In the genomic region with DNA sequence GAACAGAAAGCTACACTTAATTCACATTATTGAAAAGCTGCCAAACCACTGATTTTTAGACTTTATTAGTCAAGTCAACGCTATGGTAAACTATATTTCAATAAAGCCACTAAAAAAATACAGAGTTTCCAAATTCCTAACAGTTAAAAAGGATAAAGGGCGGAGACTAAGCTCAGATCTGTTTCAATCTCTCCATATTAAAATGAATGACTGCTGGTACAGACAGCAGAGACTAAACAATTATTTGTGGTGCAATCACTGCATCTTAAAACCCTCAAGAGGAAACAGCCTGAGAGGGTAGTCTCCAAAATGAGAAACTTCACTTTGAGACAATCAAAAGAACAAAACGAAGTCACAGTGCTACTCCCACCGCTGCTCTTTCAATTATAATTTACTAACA, we compare ENCODE assay signal across 8 cellular contexts. TPM values are rescaled to one million over a fixed set of nuclear protein-coding genes. Genes with fewer than 3 reads are reported as not detected.
DNase-seq lines count a peak whose midpoint lies in the region; ATAC-seq, FAIRE-seq and TF ChIP-seq lines count a peak whose summit lies in the region.

No MANE protein-coding gene starts in this region.

- CTCF ChIA-PET in GM12878 (lab: Yijun Ruan, JAX): interaction anchor here (1.0 to 3.5 kb wide), 4 partner anchors 9 to 307 kb away, joined by 3 to 19 read pairs (median 6); no protein-coding TSS in a partner anchor

- no peaks in the 10 kb centered on the region for H3K9me3 Mint-ChIP-seq in stimulated activated naive CD8-positive, alpha-beta T cell treated with anti-CD3 and anti-CD28 coated beads, Interleukin-15, Interleukin-2, amounts not matched to agents 100 ng/mL and 50 ng/mL, for 24 hours

- TF ChIP-seq POLR2A in GM12878 (IDR thresholded peaks at IDR 0.05; ENCODE audit: low read depth, low read length): no peak

- SMC1A ChIA-PET in GM12878 (lab: Charles Lee; ENCODE audit: uncharacterized antibody, unreplicated experiment): interaction anchor here (1.2 to 3.9 kb wide), 5 partner anchors 11 to 66 kb away, joined by 4 to 43 read pairs (median 5); no protein-coding TSS in a partner anchor

- no peak for TF ChIP-seq RAD21 in GM12878 (IDR thresholded peaks at IDR 0.05; ENCODE audit: insufficient read depth, low read depth, low read length)

- H3K4me1 Mint-ChIP-seq in stimulated activated naive CD8-positive, alpha-beta T cell treated with anti-CD3 and anti-CD28 coated beads, Interleukin-15, Interleukin-2, amounts not matched to agents 100 ng/mL and 50 ng/mL, for 24 hours (ENCODE audit: low read depth): peaks cover 69% of the 10 kb centered on the region

- WGBS in GM12878 (ENCODE audit: insufficient coverage, insufficient replicate concordance, low lambda C conversion rate, missing lambda C conversion rate): 0% methylated on average over 4 of the region's 4 CpGs
- WGBS in aorta, 2 donors: 3 to 4% methylated on average over 4 of the region's 4 CpGs

- DNase-seq in stimulated activated naive CD8-positive, alpha-beta T cell treated with anti-CD3 and anti-CD28 coated beads, Interleukin-15, Interleukin-2, amounts not matched to agents 100 U/mL and 50 U/mL, for 24 hours: no peak
- DNase-seq in GM12878 (ENCODE audit: low read depth, low spot score): no peak
- DNase-seq in medulla oblongata (ENCODE audit: extremely low spot score): peak; percentile 30
- no peak for DNase-seq in aorta
- DNase-seq in retina: no peak
- no peak for DNase-seq in Ammon's horn (ENCODE audit: low spot score)

- peaks cover 61% of the 10 kb centered on the region for H3K79me2 ChIP-seq in GM12878 (ENCODE audit: control insufficient read depth, insufficient read depth, low read length)

- no peak for TF ChIP-seq EP300 in GM12878 (IDR thresholded peaks at IDR 0.05; ENCODE audit: borderline replicate concordance in 1 of 2, control insufficient read depth in 1 of 2, low read depth in 2 of 2, low read length in 2 of 2)

- RAD21 ChIA-PET in GM12878 (lab: Charles Lee; ENCODE audit: unreplicated experiment): interaction anchor here (0.6 to 1.9 kb wide), 6 partner anchors 10 to 348 kb away, joined by 3 to 11 read pairs (median 6); no protein-coding TSS in a partner anchor

- H3K36me3 ChIP-seq in GM12878 (ENCODE audit: control insufficient read depth in 2 of 2, insufficient read depth in 2 of 2, low read length in 1 of 2) (no peaks in the 10 kb centered on the region; a peak in 1 of 4 replicates), aorta (ENCODE audit: control insufficient read depth in 1 of 2, insufficient read depth in 2 of 2, low read length in 1 of 2) (no peaks in the 10 kb centered on the region)

- H3K4me3 Mint-ChIP-seq in stimulated activated naive CD8-positive, alpha-beta T cell treated with anti-CD3 and anti-CD28 coated beads, Interleukin-15, Interleukin-2, amounts not matched to agents 100 ng/mL and 50 ng/mL, for 24 hours: peak overlapping the region; percentile 92

- in situ Hi-C loops in GM12878 (cut with MboI): no loop called here

- BruUV-seq in GM12878 (replicated peaks; lab: Mats Ljungman, UMichigan): no TSS peak

- peaks cover 13% of the 10 kb centered on the region for H3K36me3 Mint-ChIP-seq in stimulated activated naive CD8-positive, alpha-beta T cell treated with anti-CD3 and anti-CD28 coated beads, Interleukin-15, Interleukin-2, amounts not matched to agents 100 ng/mL and 50 ng/mL, for 24 hours (ENCODE audit: low read depth)

- H3K9ac ChIP-seq in GM12878 (ENCODE audit: control insufficient read depth, insufficient read depth, low read length): peak overlapping the region; percentile 94

- ATAC-seq in stimulated activated naive CD8-positive, alpha-beta T cell treated with anti-CD3 and anti-CD28 coated beads, Interleukin-15, Interleukin-2, amounts not matched to agents 100 U/mL and 50 U/mL, for 24 hours: no peak
- ATAC-seq in GM12878 (no peak), aorta (ENCODE audit: low FRiP score) (no peak), HG02938 (IDR thresholded peaks at IDR 0.05; ENCODE audit: unreplicated experiment) (no peak)

- no peak for FAIRE-seq in GM12878 (lab: Jason Lieb, UNC)

- H3K9me3 ChIP-seq in GM12878 (replicated peaks; ENCODE audit: control insufficient read depth, insufficient read depth, low read length): no peaks in the 10 kb centered on the region
- no peaks in the 10 kb centered on the region for H3K9me3 ChIP-seq in aorta (ENCODE audit: control insufficient read depth, low read length)

- H4K20me1 ChIP-seq in GM12878 (ENCODE audit: control insufficient read depth, insufficient read depth): 0 out of 2 replicates have a peak, but pooled peaks cover 2% of the 10 kb centered on the region

- peak overlapping the region; percentile 88 for H3K27ac Mint-ChIP-seq in stimulated activated naive CD8-positive, alpha-beta T cell treated with anti-CD3 and anti-CD28 coated beads, Interleukin-15, Interleukin-2, amounts not matched to agents 100 ng/mL and 50 ng/mL, for 24 hours

- intact Hi-C loops in GM12878 (cut with micrococcal nuclease; ENCODE audit: unreplicated experiment) (loop anchor here (5.0 to 10.0 kb wide), 2 partner anchors 278 to 356 kb away; a partner anchor contains a TSS), aorta (cut with DNase I) (no loop called here)

- no peak overlapping the region for H2AFZ ChIP-seq in GM12878 (ENCODE audit: control insufficient read depth, low read depth, low read length)

- TF ChIP-seq CTCF in GM12878 (IDR thresholded peaks at IDR 0.05 in 2 of 3, conservative IDR thresholded peaks at IDR 0.05 in 1 of 3; ENCODE audit: control insufficient read depth in 2 of 3, extremely low read depth in 1 of 3, insufficient read depth in 1 of 3, low read depth in 3 of 3, low read length in 3 of 3): no peak

- H3K4me2 ChIP-seq in GM12878 (ENCODE audit: control insufficient read depth, insufficient read depth): peak overlapping the region; percentile 92

- H3K4me1 ChIP-seq in GM12878 (ENCODE audit: control insufficient read depth, insufficient read depth, low read length) (no peaks in the 10 kb centered on the region), aorta (ENCODE audit: control insufficient read depth in 1 of 2, insufficient read depth in 2 of 2, low read length in 2 of 2) (peaks cover 0 to 4% of the 10 kb centered on the region in 2 donors)

- no peaks in the 10 kb centered on the region for H3K27me3 ChIP-seq in GM12878 (replicated peaks in 1 of 2; ENCODE audit: control insufficient read depth in 2 of 2, insufficient read depth in 2 of 2, low read length in 1 of 2)
- H3K27me3 ChIP-seq in aorta (ENCODE audit: control insufficient read depth in 1 of 2, insufficient read depth in 2 of 2, low read length in 1 of 2): no peaks in the 10 kb centered on the region

- POLR2A ChIA-PET in GM12878 (lab: Charles Lee): interaction anchor here (0.6 to 5.1 kb wide), 5 partner anchors 9 to 887 kb away, joined by 3 to 53 read pairs (median 4); no protein-coding TSS in a partner anchor

- peak overlapping the region; percentile 84 for H3K4me3 ChIP-seq in GM12878
- H3K4me3 ChIP-seq in aorta (ENCODE audit: low read length in 2 of 2): peak overlapping the region; percentile 55 to 74

- no peaks in the 10 kb centered on the region for H3K27me3 Mint-ChIP-seq in stimulated activated naive CD8-positive, alpha-beta T cell treated with anti-CD3 and anti-CD28 coated beads, Interleukin-15, Interleukin-2, amounts not matched to agents 100 ng/mL and 50 ng/mL, for 24 hours

- H3K27ac ChIP-seq in GM12878 (ENCODE audit: control insufficient read depth, insufficient read depth) (peak overlapping the region; percentile 85), aorta (ENCODE audit: low read depth in 1 of 2, low read length in 2 of 2) (peak overlapping the region in 1 of 2 donors; percentile 20)

TF ChIP-seq in GM12878, 131 proteins besides CTCF, POLR2A, EP300 and RAD21:
- TF ChIP-seq ASH2L (IDR thresholded peaks at IDR 0.05; ENCODE audit: borderline replicate concordance, low read depth) (no peak), ZNF24 (IDR thresholded peaks at IDR 0.05) (0 out of 2 replicates have a peak, but pooled peaks have one; percentile 5)
TF ChIP-seq in GM12878: peak in this region for 1.

RNA-seq across cellular contexts. Expression of a gene that starts 1.3 kb away (rescaled TPM):
- total RNA-seq in GM12878 (2013; cell fraction: nucleolus; rRNA removed): 186 and 190 TPM in 2 replicates
- total RNA-seq in GM12878 (2014; rRNA removed): 55.7 and 60.4 TPM in 2 replicates
- total RNA-seq in GM12878 (2014; rRNA removed; fragmentation: Illumina TruSeq; extraction: Trizol): 44.3 and 49.0 TPM in 2 replicates
- 58.5 and 69.1 TPM in 2 replicates for total RNA-seq in GM12878 (2021)
- polyA plus RNA-seq in GM12878 (2011; ENCODE audit: low read depth): 30.4 TPM
- polyA plus RNA-seq in GM12878 (2011; rRNA removed): 89.3 and 98.6 TPM in 2 replicates
- polyA plus RNA-seq in GM12878 (2011; cell fraction: cytosol; rRNA removed): 50.6 and 51.8 TPM in 2 replicates
- polyA plus RNA-seq in GM12878 (2011; cell fraction: nucleus; rRNA removed): 218 and 240 TPM in 2 replicates
- polyA plus RNA-seq in GM12878 (2012): 41.9 and 43.7 TPM in 2 replicates
- polyA plus RNA-seq in GM12878 (2014; fragmentation: Illumina TruSeq; extraction: Trizol): 93.6 and 110 TPM in 2 replicates
- polyA plus RNA-seq in GM12878 (2014; fragmentation: Nextera tagmentation; extraction: Ambion mirVana): 10 to 100 TPM in 1 of 2 experiments, 1 to 10 TPM in 1; 9.8 to 14.4 TPM
- 77.9 and 80.1 TPM in 2 replicates for polyA plus RNA-seq in GM12878 (2014; rRNA removed)
- polyA plus RNA-seq in GM12878 (2016; fragmentation: Nextera tagmentation; extraction: Ambion mirVana): 10 to 100 TPM in 1 of 2 experiments, 1 to 10 TPM in 1; 9.3 to 15.0 TPM
- polyA minus RNA-seq in GM12878 (2011; rRNA and poly(A)+ RNA removed): 58.3 and 102 TPM in 2 replicates
- 18.8 and 30.7 TPM in 2 replicates for polyA minus RNA-seq in GM12878 (2011; cell fraction: cytosol; rRNA and poly(A)+ RNA removed)
- 62.7 and 83.5 TPM in 2 replicates for polyA minus RNA-seq in GM12878 (2011; cell fraction: nucleus; rRNA and poly(A)+ RNA removed)
- total RNA-seq in aorta: 10 to 100 TPM; 56.5 to 62.8 TPM
- polyA plus RNA-seq in aorta: 10 to 100 TPM; 39.8 to 45.4 TPM
